ENCODE assay signal across 19 cellular contexts in the genomic region with DNA sequence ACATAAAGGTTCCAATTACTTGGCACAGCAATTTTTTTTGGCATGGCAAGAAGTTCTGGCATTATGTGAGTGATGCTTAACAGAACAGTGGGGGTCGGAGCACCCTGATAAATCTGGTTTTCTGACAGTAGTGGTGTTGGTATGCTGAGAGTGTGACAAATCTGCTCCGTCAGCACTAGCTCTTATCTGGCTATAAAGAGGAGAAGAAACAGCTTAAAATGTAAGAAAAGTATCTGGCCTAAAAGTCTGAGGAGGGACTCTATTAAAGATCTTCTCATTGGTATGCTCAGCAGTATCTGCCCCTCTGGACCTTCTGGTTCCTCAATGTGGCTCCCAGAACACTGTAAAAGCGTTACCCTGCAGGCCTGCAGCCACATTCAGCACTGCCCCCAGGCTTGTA.
"Had no signal": no experiment of that assay in that cellular context is flagged by ENCODE, and none has a peak within 500 bp of the region (broad histone marks: within the 10 kb centered on the region; RNA-seq: fewer than 3 reads in every experiment).

No MANE protein-coding gene starts in this region.

- H3K27me3 ChIP-seq: colonic mucosa, heart left ventricle had no signal

- H3K4me3 ChIP-seq: colonic mucosa, heart left ventricle had no signal

- H3K4me3 Mint-ChIP-seq: activated CD4-positive, alpha-beta T cell treated with anti-CD3 and anti-CD28 coated beads, Interleukin-2, amount 10 ng/mL, durations not matched to agents 24 days and 14 days; activated CD8-positive, alpha-beta T cell treated with anti-CD3 and anti-CD28 coated beads, Interleukin-2, amount 10 ng/mL, durations not matched to agents 7 days and 5 days; naive thymus-derived CD8-positive, alpha-beta T cell; WTC11 had no signal

- H3K4me1 ChIP-seq: colonic mucosa had no signal

- H3K27ac Mint-ChIP-seq: activated CD4-positive, alpha-beta T cell treated with anti-CD3 and anti-CD28 coated beads, Interleukin-2, amount 10 ng/mL, durations not matched to agents 24 days and 14 days; activated CD8-positive, alpha-beta T cell treated with anti-CD3 and anti-CD28 coated beads, Interleukin-2, amount 10 ng/mL, durations not matched to agents 7 days and 5 days; activated naive CD4-positive, alpha-beta T cell treated with anti-CD3 and anti-CD28 coated beads, Interleukin-2, amount 50 U/mL, for 72 hours; naive thymus-derived CD8-positive, alpha-beta T cell; WTC11 had no signal

- DNase-seq: activated CD4-positive, alpha-beta T cell treated with anti-CD3 and anti-CD28 coated beads, Interleukin-2, amount 10 ng/mL, durations not matched to agents 24 days and 14 days; activated CD8-positive, alpha-beta memory T cell treated with anti-CD3 and anti-CD28 coated beads, Interleukin-2, amount 50 U/mL, for 4 hours; activated CD8-positive, alpha-beta T cell treated with anti-CD3 and anti-CD28 coated beads, Interleukin-2, amount 10 ng/mL, durations not matched to agents 7 days and 5 days; activated effector memory CD4-positive, alpha-beta T cell treated with anti-CD3 and anti-CD28 coated beads, Interleukin-2, amount 50 U/mL, for 16 hours; activated T-cell treated with anti-CD3 and anti-CD28 coated beads, Interleukin-2, amount 50 U/mL, for 48 hours; central memory CD4-positive, alpha-beta T cell; colonic mucosa; heart left ventricle; naive thymus-derived CD8-positive, alpha-beta T cell; posterior cingulate gyrus; small intestine; stimulated activated CD4-positive, alpha-beta T cell treated with anti-CD3 and anti-CD28 coated beads, Interleukin-4, amount 100 ng/mL, for 4 hours; stimulated activated naive CD8-positive, alpha-beta T cell treated with anti-CD3 and anti-CD28 coated beads, Interleukin-15, Interleukin-2, amounts not matched to agents 100 U/mL and 50 U/mL, for 24 hours had no signal

- H3K36me3 Mint-ChIP-seq: activated naive CD4-positive, alpha-beta T cell treated with anti-CD3 and anti-CD28 coated beads, Interleukin-2, amount 50 U/mL, for 72 hours; naive thymus-derived CD8-positive, alpha-beta T cell; WTC11 had no signal

- ATAC-seq: activated CD8-positive, alpha-beta T cell treated with anti-CD3 and anti-CD28 coated beads, Interleukin-2, amount 10 ng/mL, durations not matched to agents 7 days and 5 days; activated naive CD4-positive, alpha-beta T cell treated with anti-CD3 and anti-CD28 coated beads, Interleukin-2, amount 50 U/mL, for 72 hours; heart left ventricle; left lobe of liver; naive thymus-derived CD8-positive, alpha-beta T cell; stimulated activated naive CD8-positive, alpha-beta T cell treated with anti-CD3 and anti-CD28 coated beads, Interleukin-15, Interleukin-2, amounts not matched to agents 100 U/mL and 50 U/mL, for 24 hours; WTC11 had no signal

- H3K4me1 Mint-ChIP-seq: naive thymus-derived CD8-positive, alpha-beta T cell had no signal

- H3K27ac ChIP-seq: colonic mucosa had no signal

- H3K9me3 Mint-ChIP-seq: activated CD4-positive, alpha-beta T cell treated with anti-CD3 and anti-CD28 coated beads, Interleukin-2, amount 10 ng/mL, durations not matched to agents 24 days and 14 days; activated naive CD4-positive, alpha-beta T cell treated with anti-CD3 and anti-CD28 coated beads, Interleukin-2, amount 50 U/mL, for 72 hours; naive thymus-derived CD8-positive, alpha-beta T cell; WTC11 had no signal

- H3K36me3 ChIP-seq: colonic mucosa, heart left ventricle had no signal

- H3K9me3 ChIP-seq: colonic mucosa, heart left ventricle had no signal

- FAIRE-seq: frontal cortex, islet of Langerhans, small intestine, TTC549 had no signal
